Comparison of ENCODE assay signal across 8 cellular contexts in the genomic region with DNA sequence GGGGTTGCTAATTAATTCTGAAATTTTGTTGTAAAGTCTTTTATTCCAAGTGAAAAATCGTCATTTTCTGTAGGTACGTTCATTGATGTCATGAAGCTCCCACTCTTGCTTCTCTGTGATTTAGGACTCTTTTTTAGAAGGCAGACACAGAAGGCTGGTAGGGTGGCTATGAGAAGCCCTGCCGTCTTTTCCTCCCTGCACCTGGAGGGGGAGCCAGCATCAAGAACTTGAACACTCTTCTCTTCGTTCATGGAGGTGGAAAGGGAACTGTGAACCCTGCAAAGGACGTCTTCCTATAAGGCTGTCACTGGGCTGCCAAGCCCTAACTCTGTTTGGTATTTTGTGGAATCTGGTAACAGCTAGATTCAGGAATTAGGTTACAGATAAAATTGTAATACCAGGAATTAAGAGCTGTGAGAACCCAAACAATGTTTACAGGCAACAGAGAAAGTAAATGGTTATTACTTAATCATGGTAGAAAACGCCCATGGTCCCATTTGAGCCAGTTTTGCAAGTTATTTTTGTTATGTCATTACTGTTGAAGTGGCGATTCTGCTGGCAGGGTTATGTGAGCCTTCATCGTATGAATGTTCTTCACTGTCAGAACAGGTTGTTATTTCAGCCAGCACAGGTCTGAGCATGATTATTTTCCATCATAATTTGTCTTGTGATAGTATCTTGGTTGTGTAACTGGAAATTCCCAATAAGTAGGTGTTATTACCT.
DNase-seq lines count a peak whose midpoint lies in the region; ATAC-seq and TF ChIP-seq lines count a peak whose summit lies in the region.

No MANE protein-coding gene starts in this region.

- H3K9me3 Mint-ChIP-seq in naive thymus-derived CD4-positive, alpha-beta T cell, result peaks cover 0 to 3% (median 0%) of the 10 kb centered on the region in 11 donors

- CTCF ChIA-PET in AG04450 (lab: Charles Lee), result interaction anchor here (0.5 to 4.5 kb wide), 21 partner anchors 10 to 323 kb away, joined by 3 to 51 read pairs (median 4); no protein-coding TSS in a partner anchor
- CTCF ChIA-PET in naive thymus-derived CD4-positive, alpha-beta T cell (lab: Charles Lee), result no interaction called here

- H3K27ac ChIP-seq in AG04450 (ENCODE audit: low read depth, low read length) (no peak overlapping the region), dorsolateral prefrontal cortex (no peak overlapping the region)
- no peak overlapping the region for H3K27ac ChIP-seq in naive thymus-derived CD4-positive, alpha-beta T cell (ENCODE audit: low read depth, low read length)

- in situ Hi-C loops in SK-MEL-5 (cut with HindIII; ENCODE audit: low pct_unique_long_range_greater_than_20kb, low sequenced_read_pairs), result no loop called here

- H3K27me3 Mint-ChIP-seq in naive thymus-derived CD4-positive, alpha-beta T cell, result peaks cover 10 to 34% (median 22%) of the 10 kb centered on the region in 5 donors

- H3K4me1 Mint-ChIP-seq in naive thymus-derived CD4-positive, alpha-beta T cell, result no peaks in the 10 kb centered on the region

- H3K4me1 ChIP-seq in naive thymus-derived CD4-positive, alpha-beta T cell (ENCODE audit: control insufficient read depth in 2 of 2, insufficient read depth in 2 of 2, low read length in 2 of 2), result no peaks in the 10 kb centered on the region

- peaks cover 0 to 4% (median 0%) of the 10 kb centered on the region in 5 donors for H3K36me3 Mint-ChIP-seq in naive thymus-derived CD4-positive, alpha-beta T cell

- H3K36me3 ChIP-seq in naive thymus-derived CD4-positive, alpha-beta T cell (ENCODE audit: control insufficient read depth in 2 of 3, insufficient read depth in 3 of 3, low read length in 3 of 3), result no peaks in the 10 kb centered on the region

- DNase-seq in AG04450 (ENCODE audit: low read depth, low spot score) (no peak), HCEC 1CT (peak; percentile 43), LHCN-M2 (ENCODE audit: low read depth) (peak; percentile 66), SK-MEL-5 (ENCODE audit: low read depth, low spot score) (peak; percentile 76), dorsolateral prefrontal cortex (peak in 2 of 10 donors; percentile 30 to 38), foreskin melanocyte (no peak)
- DNase-seq in naive thymus-derived CD4-positive, alpha-beta T cell, result peak in 4 of 9 donors; percentile 2 to 26 (median 3)

- H3K4me3 Mint-ChIP-seq in naive thymus-derived CD4-positive, alpha-beta T cell, result no peak overlapping the region

- POLR2A ChIA-PET in AG04450 (lab: Yijun Ruan, JAX), result interaction anchor here (0.8 kb wide), 1 partner anchor 28 kb away, joined by 8 read pairs; no protein-coding TSS in a partner anchor
- POLR2A ChIA-PET in naive thymus-derived CD4-positive, alpha-beta T cell (lab: Charles Lee), result no interaction called here

- ATAC-seq in naive thymus-derived CD4-positive, alpha-beta T cell, result peak; percentile 41

- H3K9me3 ChIP-seq in AG04450 (ENCODE audit: control insufficient read depth, insufficient read depth, low read length), result no peaks in the 10 kb centered on the region
- no peaks in the 10 kb centered on the region for H3K9me3 ChIP-seq in naive thymus-derived CD4-positive, alpha-beta T cell (ENCODE audit: control insufficient read depth in 2 of 3, low read length in 3 of 3)

- TF ChIP-seq CTCF in AG04450 (IDR thresholded peaks at IDR 0.05; ENCODE audit: low read depth, low read length) (peak; percentile 75), GM12873 (IDR thresholded peaks at IDR 0.05; ENCODE audit: insufficient read depth, low read depth, low read length, missing control alignments) (peak; percentile 86), dorsolateral prefrontal cortex (IDR thresholded peaks at IDR 0.05 in 54 of 56, conservative IDR thresholded peaks at IDR 0.05 in 2 of 56; ENCODE audit: low read depth in 1 of 56, partially characterized antibody in 56 of 56) (peak in 44 of 56 donors; percentile 9 to 56 (median 33))

- no peak overlapping the region for H3K27ac Mint-ChIP-seq in naive thymus-derived CD4-positive, alpha-beta T cell

- intact Hi-C loops in dorsolateral prefrontal cortex (cut with DNase I), result no loop called here
- intact Hi-C loops in naive thymus-derived CD4-positive, alpha-beta T cell (cut with micrococcal nuclease), result loop anchor here (1.0 kb wide), 1 partner anchor 108 kb away; no protein-coding TSS in a partner anchor

- H3K27me3 ChIP-seq in AG04450 (ENCODE audit: control insufficient read depth, insufficient read depth, low read length) (no peaks in the 10 kb centered on the region), dorsolateral prefrontal cortex (no peaks in the 10 kb centered on the region)
- no peaks in the 10 kb centered on the region for H3K27me3 ChIP-seq in naive thymus-derived CD4-positive, alpha-beta T cell (ENCODE audit: control insufficient read depth in 2 of 2, insufficient read depth in 2 of 2, low read length in 2 of 2)

- no peak overlapping the region for H3K4me3 ChIP-seq in AG04450 (ENCODE audit: low read depth, low read length)
- H3K4me3 ChIP-seq in dorsolateral prefrontal cortex, result no peak overlapping the region
- no peak overlapping the region for H3K4me3 ChIP-seq in naive thymus-derived CD4-positive, alpha-beta T cell (ENCODE audit: low read length)

Comparison
In these comparisons a context has a peak if more than half of its experiments do, and no peak if none do; other contexts are left out.
1. DNase-seq: peak in HCEC 1CT (single experiment), LHCN-M2 (single experiment) and SK-MEL-5 (single experiment); none in AG04450 (single experiment) and foreskin melanocyte (single experiment).
2. CTCF ChIP-seq: peak in every context shown above with its lines; median percentile 86 in GM12873; 75 in AG04450; 33 in dorsolateral prefrontal cortex.
3. intact Hi-C loops: an anchor here in naive thymus-derived CD4-positive, alpha-beta T cell (1.0 kb wide); none called in dorsolateral prefrontal cortex.